In the genomic region with DNA sequence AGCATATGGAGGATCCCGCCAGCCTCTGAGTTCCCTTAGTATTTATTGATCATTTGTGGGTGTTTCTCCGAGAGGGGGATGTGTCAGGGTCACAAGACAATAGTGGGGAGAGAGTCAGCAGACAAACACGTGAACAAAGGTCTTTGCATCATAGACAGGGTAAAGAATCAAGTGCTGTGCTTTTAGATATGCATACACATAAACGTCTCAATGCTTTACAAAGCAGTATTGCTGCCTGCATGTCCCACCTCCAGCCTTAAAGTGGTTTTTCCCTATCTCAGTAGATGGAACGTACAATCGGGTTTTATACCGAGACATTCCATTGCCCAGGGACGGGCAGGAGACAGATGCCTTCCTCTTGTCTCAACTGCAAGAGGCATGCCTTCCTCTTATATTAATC, we compare ENCODE assay signal across 8 cellular contexts. TPM values are rescaled to one million over a fixed set of nuclear protein-coding genes. Genes with fewer than 3 reads are reported as not detected.
DNase-seq lines count a peak whose midpoint lies in the region; ATAC-seq and TF ChIP-seq lines count a peak whose summit lies in the region.
"Not testable (repeated sequence)": the region's sequence is repeated elsewhere in the genome, so short reads cannot be mapped to it uniquely, and the experiment has no call there.

No MANE protein-coding gene starts in this region.

- POLR2A ChIA-PET in CD4-positive, alpha-beta T cell (lab: Charles Lee): not testable (repeated sequence)

- TF ChIP-seq CTCF in CD4-positive, alpha-beta T cell (IDR thresholded peaks at IDR 0.05); Loucy (conservative IDR thresholded peaks at IDR 0.05; ENCODE audit: low read length); ascending aorta (IDR thresholded peaks at IDR 0.05); esophagus squamous epithelium (IDR thresholded peaks at IDR 0.05); parathyroid adenoma (IDR thresholded peaks at IDR 0.05); tibial artery (IDR thresholded peaks at IDR 0.05): not testable (repeated sequence)

- not testable (repeated sequence) for H3K9me3 ChIP-seq in CD4-positive, alpha-beta T cell (ENCODE audit: control insufficient read depth, low read length); Loucy (ENCODE audit: insufficient read depth, low read depth, low read length); ascending aorta; esophagus squamous epithelium; parathyroid adenoma (ENCODE audit: control insufficient read depth, low read length); tibial artery

- H3K27ac ChIP-seq in CD4-positive, alpha-beta T cell (ENCODE audit: low read depth, low read length): not testable (repeated sequence)
- H3K27ac ChIP-seq in ascending aorta: peak overlapping the region; percentile 83 to 88
- peak overlapping the region; percentile 91 to 96 (median 94) for H3K27ac ChIP-seq in esophagus squamous epithelium
- peak overlapping the region; percentile 75 for H3K27ac ChIP-seq in parathyroid adenoma
- H3K27ac ChIP-seq in tibial artery: peak overlapping the region; percentile 66 to 82

- not testable (repeated sequence) for H4K20me1 ChIP-seq in Loucy (ENCODE audit: insufficient read depth, low read length, poor library complexity, severe bottlenecking)

- CTCF ChIA-PET in CD4-positive, alpha-beta T cell (lab: Charles Lee): not testable (repeated sequence)

- H3K4me1 ChIP-seq in Loucy (ENCODE audit: insufficient read depth, low read length, poor library complexity, severe bottlenecking); ascending aorta; parathyroid adenoma: not testable (repeated sequence)
- H3K4me1 ChIP-seq in esophagus squamous epithelium: peaks cover 3 to 48% (median 25%) of the 10 kb centered on the region in 3 donors
- H3K4me1 ChIP-seq in tibial artery: peaks cover 0 to 12% (median 5%) of the 10 kb centered on the region in 4 donors

- H3K4me3 Mint-ChIP-seq in CD4-positive, alpha-beta T cell: peak overlapping the region; percentile 97
- H3K4me3 Mint-ChIP-seq in memory B cell: peak overlapping the region; percentile 81

- not testable (repeated sequence) for H3K36me3 Mint-ChIP-seq in CD4-positive, alpha-beta T cell (ENCODE audit: low read depth); memory B cell

- ATAC-seq in CD4-positive, alpha-beta T cell (ENCODE audit: poor library complexity); memory B cell (ENCODE audit: low read depth): not testable (repeated sequence)

- intact Hi-C loops in CD4-positive, alpha-beta T cell (cut with DNase I, micrococcal nuclease); esophagus squamous epithelium (cut with DNase I); tibial artery (cut with DNase I; ENCODE audit: low total_unique reads): not testable (repeated sequence)
- intact Hi-C loops in ascending aorta (cut with DNase I): loop anchor here (2.0 to 10.0 kb wide), 6 partner anchors 136 to 1074 kb away; a partner anchor contains a TSS

- H3K4me3 ChIP-seq in Loucy (ENCODE audit: low read length, poor library complexity, severe bottlenecking) (peak overlapping the region; percentile 89), ascending aorta (peak overlapping the region; percentile 79 to 82), esophagus squamous epithelium (peak overlapping the region; percentile 47 to 73 (median 62)), tibial artery (peak overlapping the region; percentile 57 to 87)
- H3K4me3 ChIP-seq in parathyroid adenoma (ENCODE audit: low read depth, low read length): not testable (repeated sequence)

- H3K4me2 ChIP-seq in Loucy (ENCODE audit: low read depth, low read length, poor library complexity, severe bottlenecking): peak overlapping the region; percentile 80
- not testable (repeated sequence) for H3K4me2 ChIP-seq in parathyroid adenoma (ENCODE audit: low read length)

- H3K9ac ChIP-seq in Loucy (ENCODE audit: low read depth, low read length, poor library complexity, severe bottlenecking): peak overlapping the region; percentile 81
- H3K9ac ChIP-seq in parathyroid adenoma: not testable (repeated sequence)

- peak in 1 of 10 experiments; percentile 29 for DNase-seq in CD4-positive, alpha-beta T cell
- peak; percentile 6 for DNase-seq in activated CD4-positive, alpha-beta T cell treated with anti-CD3 and anti-CD28 coated beads for 1 hour
- not testable (repeated sequence) for DNase-seq in ascending aorta (ENCODE audit: low spot score in 2 of 2); esophagus squamous epithelium (lab: John Stamatoyannopoulos, UW); memory B cell (ENCODE audit: low spot score in 2 of 2); tibial artery

- not testable (repeated sequence) for H2AFZ ChIP-seq in Loucy (ENCODE audit: low read length); parathyroid adenoma

- not testable (repeated sequence) for H3K27me3 Mint-ChIP-seq in CD4-positive, alpha-beta T cell; memory B cell

- H3K79me2 ChIP-seq in Loucy (ENCODE audit: insufficient read depth, low read length); parathyroid adenoma: not testable (repeated sequence)

- not testable (repeated sequence) for H3F3A ChIP-seq in Loucy (ENCODE audit: low read depth)

- H3K27ac Mint-ChIP-seq in CD4-positive, alpha-beta T cell: peak overlapping the region; percentile 88
- H3K27ac Mint-ChIP-seq in memory B cell: peak overlapping the region; percentile 32

- H3K27me3 ChIP-seq in CD4-positive, alpha-beta T cell (ENCODE audit: control insufficient read depth, insufficient read depth, low read length); Loucy (ENCODE audit: insufficient read depth, low read length, poor library complexity, severe bottlenecking); ascending aorta; esophagus squamous epithelium; parathyroid adenoma (ENCODE audit: control insufficient read depth, insufficient read depth, low read length); tibial artery: not testable (repeated sequence)

- H3K9me3 Mint-ChIP-seq in CD4-positive, alpha-beta T cell; memory B cell: not testable (repeated sequence)

- TF ChIP-seq POLR2A in esophagus squamous epithelium (IDR thresholded peaks at IDR 0.05): not testable (repeated sequence)

- H3K4me1 Mint-ChIP-seq in CD4-positive, alpha-beta T cell (ENCODE audit: low read depth): peaks cover 52% of the 10 kb centered on the region
- peaks cover 34% of the 10 kb centered on the region for H3K4me1 Mint-ChIP-seq in memory B cell

- WGBS in esophagus squamous epithelium, 2 donors: 31 to 53% methylated on average over 6 to 8 of the region's 8 CpGs

- not testable (repeated sequence) for H3K36me3 ChIP-seq in Loucy (ENCODE audit: insufficient read depth, low read length); ascending aorta; esophagus squamous epithelium; parathyroid adenoma (ENCODE audit: control insufficient read depth, insufficient read depth, low read length); tibial artery

- H3K9me2 ChIP-seq in Loucy (replicated peaks; ENCODE audit: low read depth, low read length): not testable (repeated sequence)

RNA-seq across cellular contexts. Expression of a gene that starts 5.0 kb away (rescaled TPM):
- 10 to 100 TPM; 82.3 to 86.3 TPM for total RNA-seq in CD4-positive, alpha-beta T cell
- total RNA-seq in ascending aorta (82.5 TPM), esophagus squamous epithelium (10 to 100 TPM; 29.7 to 90.2 (median 40.9) TPM)

RNA-seq across cellular contexts. Expression of a gene that starts 59.2 kb away (rescaled TPM):
- total RNA-seq in CD4-positive, alpha-beta T cell: 10 to 100 TPM; 77.8 to 87.1 TPM
- total RNA-seq in ascending aorta (9.7 TPM), esophagus squamous epithelium (10 to 100 TPM in 1 of 4 donors, 1 to 10 TPM in 3; 4.3 to 23.5 (median 8.5) TPM)
